In genomic region chr7:13062596-13062995, GRCh38 we compare ENCODE assay signal across 24 cellular contexts.
"Had no signal": no experiment of that assay in that cellular context is flagged by ENCODE, and none has a peak within 500 bp of the region (broad histone marks: within the 10 kb centered on the region; RNA-seq: fewer than 3 reads in every experiment).

No MANE protein-coding gene starts in this region.

- ATAC-seq: activated CD8-positive, alpha-beta memory T cell treated with anti-CD3 and anti-CD28 coated beads, Interleukin-2, amount 10 ng/mL, durations not matched to agents 7 days and 5 days; activated CD8-positive, alpha-beta T cell treated with anti-CD3 and anti-CD28 coated beads, Interleukin-2, amount 10 ng/mL, durations not matched to agents 7 days and 5 days; body of pancreas; WTC11 had no signal

- DNase-seq: activated CD4-positive, alpha-beta T cell treated with anti-CD3 and anti-CD28 coated beads for 48 hours; activated CD4-positive, alpha-beta T cell treated with anti-CD3 and anti-CD28 coated beads, Interleukin-2, amount 50 U/mL, for 4 hours; activated CD4-positive, CD25-positive, alpha-beta regulatory T cell treated with anti-CD3 and anti-CD28 coated beads, Interleukin-2, amount 50 U/mL, for 72 hours; activated CD8-positive, alpha-beta memory T cell treated with anti-CD3 and anti-CD28 coated beads, Interleukin-2, amount 10 ng/mL, durations not matched to agents 7 days and 5 days; activated CD8-positive, alpha-beta T cell treated with anti-CD3 and anti-CD28 coated beads, Interleukin-2, amount 10 ng/mL, durations not matched to agents 7 days and 5 days; activated effector memory CD4-positive, alpha-beta T cell treated with Interleukin-2 at 50 U/mL for 16 hours; activated naive CD4-positive, alpha-beta T cell; activated T-cell treated with anti-CD3 and anti-CD28 coated beads, Interleukin-2, amount 50 U/mL, for 24 hours; body of pancreas; Karpas-422; NCI-H1092; NCI-H1417 treated with DMSO at 0.1 percent for 48 hours; NCI-H1694; NCI-H2029; NCI-H2107; NCI-H510A treated with DMSO at 0.1 percent for 48 hours; NCI-H69; Peyer's patch; Right ventricle myocardium superior; SJCRH30; SK-N-SH had no signal

- H3K9ac ChIP-seq: SK-N-SH had no signal

- H3K9me2 ChIP-seq: SK-N-SH had no signal

- H3K27me3 ChIP-seq: ascending aorta, body of pancreas, Peyer's patch, SJCRH30 had no signal

- H3K9me3 ChIP-seq: ascending aorta, body of pancreas, Peyer's patch, SJCRH30, SK-N-SH had no signal

- H3K4me3 ChIP-seq: ascending aorta, body of pancreas, Peyer's patch, SJCRH30 had no signal

- H3K27ac ChIP-seq: ascending aorta, body of pancreas, Peyer's patch, RWPE1, SJCRH30 had no signal

- H3K4me1 ChIP-seq: ascending aorta, body of pancreas, Peyer's patch, SJCRH30 had no signal

- H3K4me2 ChIP-seq: SK-N-SH had no signal

- H3K36me3 ChIP-seq: ascending aorta, Peyer's patch, SJCRH30 had no signal
